22 cellular contexts compared by ENCODE assay signal in genomic region chrX:41909068-41909467, GRCh38. TPM values are rescaled to one million over a fixed set of nuclear protein-coding genes. Genes with fewer than 3 reads are reported as not detected.
DNase-seq lines count a peak whose midpoint lies in the region; ATAC-seq and TF ChIP-seq lines count a peak whose summit lies in the region.
"Had no signal": no experiment of that assay in that cellular context is flagged by ENCODE, and none has a peak within 500 bp of the region (broad histone marks: within the 10 kb centered on the region; RNA-seq: fewer than 3 reads in every experiment).

No MANE protein-coding gene starts in this region.

- H3K4me1 Mint-ChIP-seq in CD4-positive, alpha-beta T cell (ENCODE audit: low read depth) = peaks cover 43% of the 10 kb centered on the region
- peaks cover 45% of the 10 kb centered on the region for H3K4me1 Mint-ChIP-seq in Calu3 (ENCODE audit: low read depth, unreplicated experiment)
- peaks cover 38% of the 10 kb centered on the region for H3K4me1 Mint-ChIP-seq in activated CD4-positive, alpha-beta memory T cell treated with anti-CD3 and anti-CD28 coated beads, Interleukin-2, amount 10 ng/mL, durations not matched to agents 7 days and 5 days
- H3K4me1 Mint-ChIP-seq in effector memory CD8-positive, alpha-beta T cell (ENCODE audit: low read depth in 2 of 2) = peaks cover 20 to 40% of the 10 kb centered on the region in 2 donors

- POLR2A ChIA-PET in CD4-positive, alpha-beta T cell (lab: Charles Lee) = interaction anchor here (1.0 kb wide), 1 partner anchor 14 kb away, joined by 7 read pairs; the partner anchor contains the start of gene CASK
- POLR2A ChIA-PET in activated CD4-positive, alpha-beta memory T cell treated with anti-CD3 and anti-CD28 coated beads, Interleukin-2, amount 10 ng/mL, durations not matched to agents 7 days and 5 days (lab: Charles Lee) = interaction anchor here (0.6 to 2.4 kb wide), 3 partner anchors 10 to 13 kb away, joined by 3 to 10 read pairs (median 4); no protein-coding TSS in a partner anchor

- H3K27me3 Mint-ChIP-seq in CD4-positive, alpha-beta T cell = no peaks in the 10 kb centered on the region
- H3K27me3 Mint-ChIP-seq in Calu3 (ENCODE audit: unreplicated experiment) = no peaks in the 10 kb centered on the region
- H3K27me3 Mint-ChIP-seq in activated CD4-positive, alpha-beta memory T cell treated with anti-CD3 and anti-CD28 coated beads, Interleukin-2, amount 10 ng/mL, durations not matched to agents 7 days and 5 days = no peaks in the 10 kb centered on the region
- no peaks in the 10 kb centered on the region for H3K27me3 Mint-ChIP-seq in effector memory CD8-positive, alpha-beta T cell
- H3K27me3 Mint-ChIP-seq: progenitor cell of endocrine pancreas had no signal

- peak overlapping the region; percentile 38 for H3K4me3 Mint-ChIP-seq in CD4-positive, alpha-beta T cell
- H3K4me3 Mint-ChIP-seq in Calu3 (ENCODE audit: low read depth, unreplicated experiment) = no peak overlapping the region
- H3K4me3 Mint-ChIP-seq in activated CD4-positive, alpha-beta memory T cell treated with anti-CD3 and anti-CD28 coated beads, Interleukin-2, amount 10 ng/mL, durations not matched to agents 7 days and 5 days = no peak overlapping the region
- peak overlapping the region; percentile 31 to 54 for H3K4me3 Mint-ChIP-seq in effector memory CD8-positive, alpha-beta T cell
- H3K4me3 Mint-ChIP-seq: HFFc6 had no signal

- no peak for TF ChIP-seq CTCF in CD4-positive, alpha-beta T cell (IDR thresholded peaks at IDR 0.05)
- TF ChIP-seq CTCF in Calu3 (IDR thresholded peaks at IDR 0.05; ENCODE audit: unreplicated experiment) = no peak

- peak; percentile 79 for ATAC-seq in CD4-positive, alpha-beta T cell (ENCODE audit: poor library complexity)
- ATAC-seq in effector memory CD8-positive, alpha-beta T cell (replicated peaks) = peak; percentile 92
- ATAC-seq in GM18505 (IDR thresholded peaks at IDR 0.05; ENCODE audit: unreplicated experiment) = no peak
- ATAC-seq in HG02623 (IDR thresholded peaks at IDR 0.05; ENCODE audit: unreplicated experiment) = no peak
- ATAC-seq: activated CD4-positive, CD25-positive, alpha-beta regulatory T cell treated with anti-CD3 and anti-CD28 coated beads, Interleukin-2, amount 50 U/mL, for 24 hours; foreskin keratinocyte had no signal

- peaks cover 31% of the 10 kb centered on the region for H3K36me3 Mint-ChIP-seq in CD4-positive, alpha-beta T cell (ENCODE audit: low read depth)
- peaks cover 10% of the 10 kb centered on the region for H3K36me3 Mint-ChIP-seq in Calu3 (ENCODE audit: insufficient read depth, unreplicated experiment)
- peaks cover 15% of the 10 kb centered on the region for H3K36me3 Mint-ChIP-seq in activated CD4-positive, alpha-beta memory T cell treated with anti-CD3 and anti-CD28 coated beads, Interleukin-2, amount 10 ng/mL, durations not matched to agents 7 days and 5 days (ENCODE audit: low read depth)
- peaks cover 5% of the 10 kb centered on the region for H3K36me3 Mint-ChIP-seq in effector memory CD8-positive, alpha-beta T cell (ENCODE audit: insufficient read depth)

- peaks cover 6% of the 10 kb centered on the region for H3K9me3 Mint-ChIP-seq in CD4-positive, alpha-beta T cell
- no peaks in the 10 kb centered on the region for H3K9me3 Mint-ChIP-seq in Calu3 (ENCODE audit: low read depth, unreplicated experiment)
- peaks cover 7% of the 10 kb centered on the region for H3K9me3 Mint-ChIP-seq in activated CD4-positive, alpha-beta memory T cell treated with anti-CD3 and anti-CD28 coated beads, Interleukin-2, amount 10 ng/mL, durations not matched to agents 7 days and 5 days
- H3K9me3 Mint-ChIP-seq in effector memory CD8-positive, alpha-beta T cell = no peaks in the 10 kb centered on the region
- H3K9me3 Mint-ChIP-seq: HFFc6 had no signal

- no peaks in the 10 kb centered on the region for H3K9me3 ChIP-seq in CD4-positive, alpha-beta T cell (ENCODE audit: control insufficient read depth, low read length)
- H3K9me3 ChIP-seq: left ventricle myocardium inferior, uterus had no signal

- no TSS peak for BruUV-seq in Calu3 (replicated peaks; lab: Mats Ljungman, UMichigan)

- peak overlapping the region; percentile 76 for H3K27ac Mint-ChIP-seq in CD4-positive, alpha-beta T cell
- H3K27ac Mint-ChIP-seq in Calu3 (ENCODE audit: unreplicated experiment) = peak overlapping the region; percentile 61
- H3K27ac Mint-ChIP-seq in activated CD4-positive, alpha-beta memory T cell treated with anti-CD3 and anti-CD28 coated beads, Interleukin-2, amount 10 ng/mL, durations not matched to agents 7 days and 5 days = peak overlapping the region; percentile 71
- peak overlapping the region in 1 of 2 donors; percentile 76 for H3K27ac Mint-ChIP-seq in effector memory CD8-positive, alpha-beta T cell
- H3K27ac Mint-ChIP-seq: HFFc6, progenitor cell of endocrine pancreas had no signal

- no peak for DNase-seq in CD4-positive, alpha-beta T cell
- DNase-seq in Calu3 (no peak), Ammon's horn (ENCODE audit: low spot score) (no peak)
- peak; percentile 19 for DNase-seq in activated CD4-positive, alpha-beta memory T cell treated with anti-CD3 and anti-CD28 coated beads, Interleukin-2, amount 10 ng/mL, durations not matched to agents 7 days and 5 days
- DNase-seq in effector memory CD8-positive, alpha-beta T cell = no peak
- DNase-seq: activated CD8-positive, alpha-beta memory T cell treated with anti-CD3 and anti-CD28 coated beads, Interleukin-2, amount 50 U/mL, for 4 hours; activated naive CD4-positive, alpha-beta T cell treated with anti-CD3 and anti-CD28 coated beads, Interleukin-2, amount 50 U/mL, for 16 hours; DMS53; effector CD8-positive, alpha-beta T cell; foreskin keratinocyte; GF-D8; HFFc6; left ventricle myocardium inferior; midbrain; NCI-H1105 treated with DMSO at 0.1 percent for 48 hours; NCI-H2081 treated with DMSO at 0.1 percent for 48 hours; NCI-H82; uterus had no signal

- CTCF ChIA-PET in CD4-positive, alpha-beta T cell (lab: Charles Lee) = no interaction called here
- CTCF ChIA-PET in Calu3 (lab: Charles Lee) = no interaction called here
- CTCF ChIA-PET in activated CD4-positive, alpha-beta memory T cell treated with anti-CD3 and anti-CD28 coated beads, Interleukin-2, amount 10 ng/mL, durations not matched to agents 7 days and 5 days (lab: Charles Lee) = interaction anchor here (1.1 kb wide), 1 partner anchor 11 kb away, joined by 3 read pairs; no protein-coding TSS in a partner anchor

- intact Hi-C loops in CD4-positive, alpha-beta T cell (cut with DNase I, micrococcal nuclease) = loop anchor here in 1 of 2 experiments (10.0 kb wide), 1 partner anchor 1026 kb away; no protein-coding TSS in a partner anchor
- intact Hi-C loops in Calu3 (cut with micrococcal nuclease; ENCODE audit: unreplicated experiment) = loop anchor here (5.0 kb wide), 1 partner anchor 87 kb away; no protein-coding TSS in a partner anchor

- TF ChIP-seq POLR2A in GM18505 (IDR thresholded peaks at IDR 0.05; ENCODE audit: borderline replicate concordance, extremely low read depth, insufficient read depth, insufficient read length) = no peak

- no peaks in the 10 kb centered on the region for H3K27me3 ChIP-seq in CD4-positive, alpha-beta T cell (ENCODE audit: control insufficient read depth, insufficient read depth, low read length)
- H3K27me3 ChIP-seq: foreskin keratinocyte, uterus had no signal

- no peak overlapping the region for H3K27ac ChIP-seq in CD4-positive, alpha-beta T cell (ENCODE audit: low read depth, low read length)
- H3K27ac ChIP-seq: foreskin keratinocyte, left ventricle myocardium inferior, uterus had no signal

RNA-seq across cellular contexts. Expression of gene CASK, which starts 14.3 kb away (rescaled TPM):
- 10 to 100 TPM; 39.9 to 44.6 TPM for total RNA-seq in CD4-positive, alpha-beta T cell
- total RNA-seq in Calu3 (2022) = 138 and 157 TPM in 2 replicates
- total RNA-seq in activated CD4-positive, alpha-beta memory T cell treated with anti-CD3 and anti-CD28 coated beads, Interleukin-2, amount 10 ng/mL, durations not matched to agents 7 days and 5 days = 10 to 100 TPM; 30.1 to 32.7 TPM

Comparison
In these comparisons a context has a peak if more than half of its experiments do, and no peak if none do; other contexts are left out.
1. ATAC-seq: peak in CD4-positive, alpha-beta T cell (single experiment) and effector memory CD8-positive, alpha-beta T cell (single experiment); none in GM18505 (single experiment) and HG02623 (single experiment).
2. H3K4me3 Mint-ChIP-seq: peak in CD4-positive, alpha-beta T cell (single experiment) and effector memory CD8-positive, alpha-beta T cell (2 of 2); none in Calu3 (single experiment) and activated CD4-positive, alpha-beta memory T cell treated with anti-CD3 and anti-CD28 coated beads, Interleukin-2, amount 10 ng/mL, durations not matched to agents 7 days and 5 days (single experiment).